7 cellular contexts compared by ENCODE assay signal in the genomic region with DNA sequence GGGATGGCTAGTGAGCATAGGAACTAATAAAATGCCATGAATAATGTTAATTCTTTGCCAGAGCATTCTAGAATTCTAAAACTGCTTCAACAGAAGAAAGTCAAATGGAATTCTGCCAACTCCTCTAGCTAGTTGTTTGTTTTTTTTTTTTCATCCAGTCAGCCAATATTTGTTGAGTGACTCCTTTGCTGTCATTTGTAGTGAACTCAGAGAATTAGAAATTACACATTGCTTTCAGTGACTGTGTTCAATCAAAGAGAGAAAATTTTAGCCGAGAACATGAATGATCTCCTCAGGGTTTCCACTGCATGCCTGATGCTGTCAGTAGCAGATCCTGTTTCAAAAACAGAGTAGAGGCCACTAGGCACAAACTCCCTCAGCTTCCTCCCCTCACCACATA. TPM values are rescaled to one million over a fixed set of nuclear protein-coding genes. Genes with fewer than 3 reads are reported as not detected.
DNase-seq lines count a peak whose midpoint lies in the region; ATAC-seq and TF ChIP-seq lines count a peak whose summit lies in the region.
"Not testable (repeated sequence)": the region's sequence is repeated elsewhere in the genome, so short reads cannot be mapped to it uniquely, and the experiment has no call there.

No MANE protein-coding gene starts in this region.

- H3K79me2 ChIP-seq in fibroblast of lung (ENCODE audit: control insufficient read depth, insufficient read depth, low read length), result peaks cover 39% of the 10 kb centered on the region

- H3K9ac ChIP-seq in fibroblast of lung (ENCODE audit: insufficient read depth, low read length), result not testable (repeated sequence)
- peak overlapping the region in 1 of 2 donors; percentile 25 for H3K9ac ChIP-seq in liver (ENCODE audit: low read depth in 1 of 2, low read length in 2 of 2)

- not testable (repeated sequence) for H2AFZ ChIP-seq in fibroblast of lung (ENCODE audit: low read length)

- not testable (repeated sequence) for H3K4me2 ChIP-seq in fibroblast of lung (ENCODE audit: extremely low read depth, insufficient read depth, low read length)

- WGBS in liver, result 26% methylated on average over 1 of the region's 1 CpG

- H3K27me3 ChIP-seq in fibroblast of lung (ENCODE audit: control insufficient read depth, insufficient read depth, low read length); liver (ENCODE audit: control insufficient read depth in 4 of 4, insufficient read depth in 4 of 4, low read length in 3 of 4): not testable (repeated sequence)

- H4K20me1 ChIP-seq in fibroblast of lung (ENCODE audit: control insufficient read depth, extremely low read depth, insufficient read depth, low read length), result not testable (repeated sequence)

- not testable (repeated sequence) for H3K9me3 Mint-ChIP-seq in brain

- not testable (repeated sequence) for H3K27me3 Mint-ChIP-seq in brain

- H3K4me3 Mint-ChIP-seq in brain, result not testable (repeated sequence)

- peak; percentile 53 for ATAC-seq in SK-N-SH treated with all-trans-retinoic acid at 6 μM for 48 hours

- peaks cover 31% of the 10 kb centered on the region for H3K4me1 Mint-ChIP-seq in brain

- DNase-seq in EH (ENCODE audit: low read depth) (peak; percentile 80), LNCaP clone FGC (ENCODE audit: low read depth) (peak; percentile 47), fibroblast of lung (ENCODE audit: low read depth in 2 of 2) (peak; percentile 23 to 36), skeletal muscle cell (ENCODE audit: low read depth) (peak; percentile 19)

- peaks cover 54% of the 10 kb centered on the region for H3K36me3 Mint-ChIP-seq in brain

- H3K27ac Mint-ChIP-seq in brain, result peak overlapping the region in 4 of 5 experiments; percentile 12 to 61 (median 36)

- not testable (repeated sequence) for H3K36me3 ChIP-seq in fibroblast of lung (ENCODE audit: control insufficient read depth, insufficient read depth, low read length); liver (ENCODE audit: control insufficient read depth in 4 of 4, insufficient read depth in 3 of 4, low read depth in 1 of 4, low read length in 3 of 4)

- H3K4me1 ChIP-seq in fibroblast of lung (ENCODE audit: control insufficient read depth, extremely low read depth, insufficient read depth, low read length) (peaks cover 12% of the 10 kb centered on the region), liver (ENCODE audit: control insufficient read depth in 4 of 4, insufficient read depth in 4 of 4, low read length in 3 of 4) (peaks cover 7 to 25% (median 20%) of the 10 kb centered on the region in 4 donors)

- H3K4me3 ChIP-seq in LNCaP clone FGC (ENCODE audit: low read depth, low read length); fibroblast of lung (replicated peaks in 1 of 4; ENCODE audit: control extremely low read depth in 1 of 4, insufficient read depth in 1 of 4, low read depth in 3 of 4, low read length in 4 of 4); liver (ENCODE audit: low read depth in 1 of 3, low read length in 3 of 3); skeletal muscle cell (ENCODE audit: low read depth, low read length): not testable (repeated sequence)

- H3K27ac ChIP-seq in fibroblast of lung (ENCODE audit: insufficient read depth, low read length), result not testable (repeated sequence)
- H3K27ac ChIP-seq in liver (ENCODE audit: low read depth in 1 of 2, low read length in 2 of 2), result peak overlapping the region; percentile 54 to 63

- TF ChIP-seq CTCF in LNCaP clone FGC (IDR thresholded peaks at IDR 0.05; ENCODE audit: control insufficient read depth, extremely low read depth, insufficient read depth); brain (conservative IDR thresholded peaks at IDR 0.05); fibroblast of lung (conservative IDR thresholded peaks at IDR 0.05 in 1 of 2, IDR thresholded peaks at IDR 0.05 in 1 of 2; ENCODE audit: low read depth in 1 of 2, low read length in 2 of 2); liver (IDR thresholded peaks at IDR 0.05; ENCODE audit: low read depth, low read length, missing input control): not testable (repeated sequence)

- H3K9me3 ChIP-seq in fibroblast of lung (ENCODE audit: control insufficient read depth, insufficient read depth, low read depth, low read length); liver (ENCODE audit: control insufficient read depth in 4 of 4, low read length in 3 of 4): not testable (repeated sequence)

- peak in 1 of 2 donors; percentile 21 for TF ChIP-seq RAD21 in liver (IDR thresholded peaks at IDR 0.05)

TF ChIP-seq in liver, 16 proteins besides CTCF, POLR2A, EP300 and RAD21:
- peak; percentile 16 to 27 for TF ChIP-seq HNF4A (conservative IDR thresholded peaks at IDR 0.05)
- TF ChIP-seq YY1 (IDR thresholded peaks at IDR 0.05), result peak; percentile 39
- peak; percentile 21 to 31 for TF ChIP-seq RXRA (IDR thresholded peaks at IDR 0.05)
- TF ChIP-seq SP1 (IDR thresholded peaks at IDR 0.05), result peak; percentile 25
- TF ChIP-seq JUND (IDR thresholded peaks at IDR 0.05), result peak; percentile 25 to 45
TF ChIP-seq in liver: peak in this region for 5; not testable (repeated sequence) for 11.

RNA-seq across cellular contexts. Expression of a gene that starts 32.4 kb away (rescaled TPM):
- polyA plus RNA-seq in brain (ENCODE audit: insufficient read depth, low read depth, low replicate concordance), result 16.6 TPM
- 40.1 and 47.9 TPM in 2 replicates for total RNA-seq in fibroblast of lung
- polyA plus RNA-seq in fibroblast of lung, result 41.6 and 51.7 TPM in 2 replicates
- polyA plus RNA-seq in fibroblast of lung (2012), result 24.7 and 29.3 TPM in 2 replicates
- polyA minus RNA-seq in fibroblast of lung (ENCODE audit: low replicate concordance), result 56.5 and 84.5 TPM in 2 replicates
- 10 to 100 TPM in 1 of 2 donors, 1 to 10 TPM in 1; 7.9 to 14.0 TPM for total RNA-seq in liver
- 1 to 10 TPM; 5.2 to 7.4 TPM for polyA plus RNA-seq in liver

Comparison
In these comparisons a context has a peak if more than half of its experiments do, and no peak if none do; other contexts are left out.
1. DNase-seq: peak in every context shown above with its lines; median percentile 80 in EH; 47 in LNCaP clone FGC; 30 in fibroblast of lung; 19 in skeletal muscle cell.